ENCODE assay signal across 9 cellular contexts in genomic region chr3:73625124-73625665, GRCh38. TPM values are rescaled to one million over a fixed set of nuclear protein-coding genes. Genes with fewer than 3 reads are reported as not detected.
DNase-seq lines count a peak whose midpoint lies in the region; ATAC-seq and TF ChIP-seq lines count a peak whose summit lies in the region.
"Had no signal": no experiment of that assay in that cellular context is flagged by ENCODE, and none has a peak within 500 bp of the region (broad histone marks: within the 10 kb centered on the region; RNA-seq: fewer than 3 reads in every experiment).

No MANE protein-coding gene starts in this region.

- CTCF ChIA-PET in activated naive CD4-positive, alpha-beta T cell treated with anti-CD3 and anti-CD28 coated beads, Interleukin-2, amount 10 ng/mL, durations not matched to agents 7 days and 5 days (lab: Charles Lee): no interaction called here

- H3K9me3 Mint-ChIP-seq in osteocyte (ENCODE audit: unreplicated experiment): no peaks in the 10 kb centered on the region
- H3K9me3 Mint-ChIP-seq in activated naive CD4-positive, alpha-beta T cell treated with anti-CD3 and anti-CD28 coated beads, Interleukin-2, amount 10 ng/mL, durations not matched to agents 7 days and 5 days: no peaks in the 10 kb centered on the region

- no peaks in the 10 kb centered on the region for H3K36me3 Mint-ChIP-seq in osteocyte (ENCODE audit: unreplicated experiment)
- H3K36me3 Mint-ChIP-seq in activated naive CD4-positive, alpha-beta T cell treated with anti-CD3 and anti-CD28 coated beads, Interleukin-2, amount 10 ng/mL, durations not matched to agents 7 days and 5 days: no peaks in the 10 kb centered on the region

- no peak for TF ChIP-seq CTCF in osteocyte (IDR thresholded peaks at IDR 0.05)

- no peak for ATAC-seq in HG03045 (IDR thresholded peaks at IDR 0.05; ENCODE audit: unreplicated experiment)
- ATAC-seq: GM12878 had no signal

- H3K27me3 Mint-ChIP-seq in osteocyte (ENCODE audit: unreplicated experiment): no peaks in the 10 kb centered on the region
- peaks cover 38% of the 10 kb centered on the region for H3K27me3 Mint-ChIP-seq in activated naive CD4-positive, alpha-beta T cell treated with anti-CD3 and anti-CD28 coated beads, Interleukin-2, amount 10 ng/mL, durations not matched to agents 7 days and 5 days

- peaks cover 47% of the 10 kb centered on the region for H3K4me1 Mint-ChIP-seq in osteocyte (ENCODE audit: unreplicated experiment)
- H3K4me1 Mint-ChIP-seq in activated naive CD4-positive, alpha-beta T cell treated with anti-CD3 and anti-CD28 coated beads, Interleukin-2, amount 10 ng/mL, durations not matched to agents 7 days and 5 days: no peaks in the 10 kb centered on the region

- peak; percentile 14 for DNase-seq in DMS114 treated with DMSO at 0.1 percent for 48 hours (lab: John Stamatoyannopoulos, UW; ENCODE audit: unreplicated experiment)
- peak; percentile 55 for DNase-seq in RKO (ENCODE audit: low spot score)
- peak; percentile 48 for DNase-seq in glomerular visceral epithelial cell (ENCODE audit: extremely low spot score)
- DNase-seq in osteocyte (ENCODE audit: extremely low spot score, unreplicated experiment): no peak
- DNase-seq in DMS79 (lab: John Stamatoyannopoulos, UW): no peak
- no peak for DNase-seq in activated naive CD4-positive, alpha-beta T cell treated with anti-CD3 and anti-CD28 coated beads, Interleukin-2, amount 10 ng/mL, durations not matched to agents 7 days and 5 days
- no peak for DNase-seq in OCI-M1 (lab: John Stamatoyannopoulos, UW)

- H3K4me3 Mint-ChIP-seq in osteocyte (ENCODE audit: unreplicated experiment): peak overlapping the region; percentile 83
- H3K4me3 Mint-ChIP-seq in activated naive CD4-positive, alpha-beta T cell treated with anti-CD3 and anti-CD28 coated beads, Interleukin-2, amount 10 ng/mL, durations not matched to agents 7 days and 5 days: no peak overlapping the region

- peak overlapping the region; percentile 81 for H3K27ac Mint-ChIP-seq in osteocyte (ENCODE audit: unreplicated experiment)
- H3K27ac Mint-ChIP-seq in activated naive CD4-positive, alpha-beta T cell treated with anti-CD3 and anti-CD28 coated beads, Interleukin-2, amount 10 ng/mL, durations not matched to agents 7 days and 5 days: no peak overlapping the region

RNA-seq across cellular contexts. Expression of gene PDZRN3, which starts 0.5 kb away (rescaled TPM):
- 34.1 and 35.1 TPM in 2 replicates for total RNA-seq in osteocyte

Comparison
In these comparisons a context has a peak if more than half of its experiments do, and no peak if none do; other contexts are left out.
1. DNase-seq: peak in DMS114 treated with DMSO at 0.1 percent for 48 hours (single experiment), RKO (single experiment) and glomerular visceral epithelial cell (single experiment); none in osteocyte (single experiment), DMS79 (single experiment), activated naive CD4-positive, alpha-beta T cell treated with anti-CD3 and anti-CD28 coated beads, Interleukin-2, amount 10 ng/mL, durations not matched to agents 7 days and 5 days (single experiment) and OCI-M1 (single experiment).